9 cellular contexts compared by ENCODE assay signal in the genomic region with DNA sequence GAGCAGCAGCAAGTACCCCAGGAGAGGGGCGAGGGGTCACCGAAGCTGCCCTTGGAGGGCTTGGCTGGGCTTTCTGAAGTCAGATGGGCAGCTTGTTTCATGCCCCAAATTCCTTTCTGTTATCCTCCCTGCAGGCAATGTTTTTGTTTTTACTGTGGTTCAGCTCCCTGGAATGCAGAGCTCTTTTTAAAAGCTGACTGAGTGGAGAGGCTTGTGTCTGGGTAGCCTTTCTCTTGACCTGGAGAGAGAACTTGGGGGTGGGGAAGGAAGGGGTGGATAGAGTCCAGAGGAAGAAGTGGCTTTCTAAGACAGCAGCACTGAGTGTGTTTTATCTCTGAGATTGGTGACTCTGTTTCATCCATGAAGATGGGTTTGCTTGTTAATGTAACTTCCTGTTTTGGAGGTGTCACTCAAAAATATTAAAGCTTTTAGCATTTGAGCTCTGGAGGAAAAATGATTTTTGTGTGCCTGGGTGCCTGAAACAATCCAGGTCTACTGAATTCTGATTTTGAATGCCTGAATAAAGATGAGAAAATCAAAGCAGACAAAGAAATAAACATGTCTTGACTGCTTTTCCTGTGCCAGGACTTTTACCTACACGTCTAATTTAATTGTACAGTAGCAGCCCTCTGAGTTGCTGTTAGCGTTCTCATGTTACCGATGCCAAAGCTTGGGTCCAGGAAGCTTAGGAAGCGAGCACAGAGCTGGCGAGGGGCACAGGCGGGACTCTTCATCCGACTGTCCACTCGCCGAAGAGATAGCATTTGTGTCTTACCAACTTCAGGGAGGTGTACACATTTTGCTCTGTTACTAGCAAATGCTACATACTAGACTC.
DNase-seq lines count a peak whose midpoint lies in the region; ATAC-seq and FAIRE-seq lines count a peak whose summit lies in the region.
"Had no signal": no experiment of that assay in that cellular context is flagged by ENCODE, and none has a peak within 500 bp of the region (broad histone marks: within the 10 kb centered on the region; RNA-seq: fewer than 3 reads in every experiment).

No MANE protein-coding gene starts in this region.

- H3K4me3 ChIP-seq in H7 (ENCODE audit: insufficient read depth, low read depth, low read length) (no peak overlapping the region), skeletal muscle satellite cell (ENCODE audit: low read length) (peak overlapping the region; percentile 4), small intestine (ENCODE audit: low read depth in 1 of 2, low read length in 2 of 2) (no peak overlapping the region)
- H3K4me3 ChIP-seq: lung had no signal

- no peaks in the 10 kb centered on the region for H3K36me3 ChIP-seq in H7 (replicated peaks; ENCODE audit: control insufficient read depth, insufficient read depth, low read length)
- H3K36me3 ChIP-seq in skeletal muscle satellite cell (ENCODE audit: insufficient read depth, low read length): no peaks in the 10 kb centered on the region
- H3K36me3 ChIP-seq in small intestine (ENCODE audit: control insufficient read depth in 2 of 2, insufficient read depth in 2 of 2, low read length in 2 of 2): no peaks in the 10 kb centered on the region

- no peak for FAIRE-seq in small intestine (lab: Jason Lieb, UNC)

- H3K27ac ChIP-seq in small intestine (ENCODE audit: low read depth in 1 of 2, low read length in 1 of 2): no peak overlapping the region

- no peak for ATAC-seq in HG03280 (IDR thresholded peaks at IDR 0.05; ENCODE audit: unreplicated experiment)

- peak overlapping the region; percentile 63 for H3K9ac ChIP-seq in skeletal muscle satellite cell (ENCODE audit: low read depth, low read length)

- H3K27me3 ChIP-seq in H7 (ENCODE audit: control insufficient read depth, insufficient read depth, low read length): no peaks in the 10 kb centered on the region
- H3K27me3 ChIP-seq in skeletal muscle satellite cell (ENCODE audit: control insufficient read depth, insufficient read depth, low read length): no peaks in the 10 kb centered on the region
- H3K27me3 ChIP-seq in small intestine (ENCODE audit: control insufficient read depth in 2 of 2, insufficient read depth in 2 of 2, low read length in 2 of 2): peaks cover 0 to 2% of the 10 kb centered on the region in 2 donors

- H3K9me3 ChIP-seq in skeletal muscle satellite cell (replicated peaks; ENCODE audit: low read length) (no peaks in the 10 kb centered on the region), small intestine (ENCODE audit: control insufficient read depth, low read depth) (no peaks in the 10 kb centered on the region)

- 53 to 64% (median 60%) methylated on average over 11 of the region's 11 CpGs for WGBS in small intestine, 3 donors

- H3K4me1 ChIP-seq in skeletal muscle satellite cell (ENCODE audit: control insufficient read depth, insufficient read depth, low read length): peaks cover 46% of the 10 kb centered on the region
- no peaks in the 10 kb centered on the region for H3K4me1 ChIP-seq in small intestine (ENCODE audit: control insufficient read depth in 2 of 2, insufficient read depth in 1 of 2, low read depth in 1 of 2, low read length in 1 of 2)

- DNase-seq in H7 (peak; percentile 69), SK-N-DZ (ENCODE audit: low spot score) (peak; percentile 21), fibroblast of the conjunctiva (ENCODE audit: low read depth) (peak; percentile 60), small intestine (no peak), SHP77 (lab: John Stamatoyannopoulos, UW) (no peak), NCI-H510A treated with DMSO at 0.1 percent for 48 hours (lab: John Stamatoyannopoulos, UW) (no peak)

- peak overlapping the region; percentile 66 for H3K4me2 ChIP-seq in skeletal muscle satellite cell (ENCODE audit: low read length)

Comparison
In these comparisons a context has a peak if more than half of its experiments do, and no peak if none do; other contexts are left out.
1. DNase-seq: peak in H7 (single experiment), SK-N-DZ (single experiment) and fibroblast of the conjunctiva (single experiment); none in small intestine (single experiment), SHP77 (0 of 2) and NCI-H510A treated with DMSO at 0.1 percent for 48 hours (single experiment).